ENCODE assay signal across 26 cellular contexts in the genomic region with DNA sequence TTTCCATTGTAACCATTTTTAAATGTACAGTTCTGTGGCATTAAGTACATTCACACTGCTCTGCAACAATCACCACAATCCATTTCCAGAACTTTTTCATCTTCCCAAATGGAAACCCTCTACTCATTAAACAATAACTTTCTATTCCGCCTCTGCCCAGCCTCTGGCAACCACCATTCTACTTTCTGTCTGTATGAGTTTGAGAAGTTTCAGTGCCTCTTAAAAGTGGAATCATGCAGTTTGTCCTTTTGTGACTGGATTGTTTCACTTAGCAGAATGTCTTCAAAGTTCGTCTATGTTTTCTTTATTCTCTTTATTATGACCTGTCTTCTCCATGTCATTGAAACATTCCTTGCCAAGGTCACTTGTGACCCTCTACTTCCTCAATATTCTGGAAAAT. TPM values are rescaled to one million over a fixed set of nuclear protein-coding genes. Genes with fewer than 3 reads are reported as not detected.
A peak's percentile ranks its signal among the peaks of the same experiment; 100 is the strongest.
DNase-seq lines count a peak whose midpoint lies in the region; ATAC-seq and TF ChIP-seq lines count a peak whose summit lies in the region.
"Had no signal": no experiment of that assay in that cellular context is flagged by ENCODE, and none has a peak within 500 bp of the region (broad histone marks: within the 10 kb centered on the region; RNA-seq: fewer than 3 reads in every experiment).

No MANE protein-coding gene starts in this region.

- H2AFZ ChIP-seq in OCI-LY7 (ENCODE audit: low read length), result peak overlapping the region; percentile 62; the same call in 1 of the 2 replicates

- H3K79me2 ChIP-seq in OCI-LY7 (ENCODE audit: insufficient read depth, low read depth, low read length), result no peaks in the 10 kb centered on the region

- H3K9me3 Mint-ChIP-seq in stimulated activated effector memory CD8-positive, alpha-beta T cell treated with anti-CD3 and anti-CD28 coated beads, Interleukin-12 subunit alpha, Interleukin-12 subunit beta, amount 100 ng/mL, for 72 hours, result no peaks in the 10 kb centered on the region
- H3K9me3 Mint-ChIP-seq: CD14-positive monocyte, IgD-negative memory B cell had no signal

- peak; percentile 36 for ATAC-seq in stimulated activated effector memory CD8-positive, alpha-beta T cell treated with anti-CD3 and anti-CD28 coated beads, Interleukin-12 subunit alpha, Interleukin-12 subunit beta, amount 100 ng/mL, for 72 hours
- ATAC-seq in GM21390 (IDR thresholded peaks at IDR 0.05; ENCODE audit: unreplicated experiment), result no peak

- CTCF ChIA-PET in OCI-LY7 (lab: Charles Lee; ENCODE audit: unreplicated experiment), result no interaction called here

- no peaks in the 10 kb centered on the region for H3K4me1 Mint-ChIP-seq in stimulated activated effector memory CD8-positive, alpha-beta T cell treated with anti-CD3 and anti-CD28 coated beads, Interleukin-12 subunit alpha, Interleukin-12 subunit beta, amount 100 ng/mL, for 72 hours

- H3K4me2 ChIP-seq in OCI-LY7 (ENCODE audit: low read length), result no peak overlapping the region

- H3K27ac Mint-ChIP-seq in stimulated activated effector memory CD8-positive, alpha-beta T cell treated with anti-CD3 and anti-CD28 coated beads, Interleukin-12 subunit alpha, Interleukin-12 subunit beta, amount 100 ng/mL, for 72 hours, result no peak overlapping the region
- H3K27ac Mint-ChIP-seq: CD14-positive monocyte, IgD-negative memory B cell had no signal

- BruUV-seq in OCI-LY7 (replicated peaks; lab: Mats Ljungman, UMichigan), result no TSS peak

- no peaks in the 10 kb centered on the region for H3K9me3 ChIP-seq in OCI-LY7 (ENCODE audit: low read length)
- H3K9me3 ChIP-seq: BE2C, Peyer's patch had no signal

- peaks cover 31% of the 10 kb centered on the region for H3K4me1 ChIP-seq in OCI-LY7 (ENCODE audit: insufficient read depth, low read length, poor library complexity, severe bottlenecking)
- H3K4me1 ChIP-seq: BE2C, Peyer's patch had no signal

- no peaks in the 10 kb centered on the region for H4K20me1 ChIP-seq in OCI-LY7 (ENCODE audit: insufficient read depth, low read length)

- no peak overlapping the region for H3K4me3 Mint-ChIP-seq in stimulated activated effector memory CD8-positive, alpha-beta T cell treated with anti-CD3 and anti-CD28 coated beads, Interleukin-12 subunit alpha, Interleukin-12 subunit beta, amount 100 ng/mL, for 72 hours
- H3K4me3 Mint-ChIP-seq: CD14-positive monocyte, IgD-negative memory B cell had no signal

- no peak for TF ChIP-seq CTCF in OCI-LY7 (conservative IDR thresholded peaks at IDR 0.05; ENCODE audit: low read length)

- no peaks in the 10 kb centered on the region for H3K36me3 ChIP-seq in OCI-LY7 (ENCODE audit: insufficient read depth, low read length)
- H3K36me3 ChIP-seq: BE2C, Peyer's patch had no signal

- POLR2A ChIA-PET in OCI-LY7 (lab: Charles Lee), result interaction anchor here (1.1 kb wide), 2 partner anchors 14 to 49 kb away, joined by 3 to 4 read pairs; no protein-coding TSS in a partner anchor

- intact Hi-C loops in OCI-LY7 (cut with micrococcal nuclease; ENCODE audit: unreplicated experiment), result no loop called here

- DNase-seq in activated CD4-positive, alpha-beta T cell treated with anti-CD3 and anti-CD28 coated beads for 48 hours, result peak; percentile 25
- no peak for DNase-seq in activated CD4-positive, alpha-beta T cell treated with anti-CD3 and anti-CD28 coated beads for 1 hour
- peak; percentile 20 for DNase-seq in stimulated activated CD4-positive, alpha-beta T cell treated with anti-CD3 and anti-CD28 coated beads, Interleukin-15, amount 100 ng/mL, for 24 hours
- DNase-seq in stimulated activated CD4-positive, alpha-beta T cell treated with anti-CD3 and anti-CD28 coated beads, Interleukin-4, amount 100 ng/mL, for 24 hours, result no peak
- DNase-seq in OCI-LY7 (ENCODE audit: low spot score) (no peak), UCSD-AML1 (lab: John Stamatoyannopoulos, UW; ENCODE audit: unreplicated experiment) (no peak)
- DNase-seq in stimulated activated effector memory CD8-positive, alpha-beta T cell treated with anti-CD3 and anti-CD28 coated beads, Interleukin-12 subunit alpha, Interleukin-12 subunit beta, amount 100 ng/mL, for 72 hours (ENCODE audit: low spot score in 2 of 2), result no peak
- DNase-seq: 8988T, ACHN, BE2C, Calu3, DMS79 treated with DMSO at 0.1 percent for 48 hours, GOT3, NCI-H1092, NCI-H1417 treated with DMSO at 0.1 percent for 48 hours, NCI-H1694 treated with DMSO at 0.1 percent for 48 hours, NCI-H2081, NCI-H2227 treated with DMSO at 0.1 percent for 48 hours, NCI-H526 treated with DMSO at 0.1 percent for 48 hours, OCI-M1, Peyer's patch, SIG-M5 had no signal

- no peak overlapping the region for H3K4me3 ChIP-seq in OCI-LY7 (ENCODE audit: low read depth, low read length, poor library complexity, severe bottlenecking)
- H3K4me3 ChIP-seq: Peyer's patch, SK-N-MC had no signal

- H3K36me3 Mint-ChIP-seq in stimulated activated effector memory CD8-positive, alpha-beta T cell treated with anti-CD3 and anti-CD28 coated beads, Interleukin-12 subunit alpha, Interleukin-12 subunit beta, amount 100 ng/mL, for 72 hours, result no peaks in the 10 kb centered on the region
- H3K36me3 Mint-ChIP-seq: CD14-positive monocyte, IgD-negative memory B cell had no signal

- no peak overlapping the region for H3K27ac ChIP-seq in OCI-LY7 (ENCODE audit: low read depth, low read length, poor library complexity, severe bottlenecking)
- H3K27ac ChIP-seq: Peyer's patch, SK-N-MC had no signal

- no peaks in the 10 kb centered on the region for H3K9me2 ChIP-seq in OCI-LY7 (ENCODE audit: insufficient read depth, low read length)

RNA-seq across cellular contexts. Expression of a gene that starts 22.0 kb away (rescaled TPM):
- total RNA-seq in OCI-LY7 (2014; rRNA removed; shearing (Covaris generic)), result 108 and 110 TPM in 2 replicates
- total RNA-seq in OCI-LY7 (2022), result 174 and 211 TPM in 2 replicates

Comparison
In these comparisons a context has a peak if more than half of its experiments do, and no peak if none do; other contexts are left out.
1. DNase-seq: peak in activated CD4-positive, alpha-beta T cell treated with anti-CD3 and anti-CD28 coated beads for 48 hours (single experiment) and stimulated activated CD4-positive, alpha-beta T cell treated with anti-CD3 and anti-CD28 coated beads, Interleukin-15, amount 100 ng/mL, for 24 hours (single experiment); none in activated CD4-positive, alpha-beta T cell treated with anti-CD3 and anti-CD28 coated beads for 1 hour (single experiment), stimulated activated CD4-positive, alpha-beta T cell treated with anti-CD3 and anti-CD28 coated beads, Interleukin-4, amount 100 ng/mL, for 24 hours (single experiment), OCI-LY7 (single experiment), stimulated activated effector memory CD8-positive, alpha-beta T cell treated with anti-CD3 and anti-CD28 coated beads, Interleukin-12 subunit alpha, Interleukin-12 subunit beta, amount 100 ng/mL, for 72 hours (0 of 2) and UCSD-AML1 (single experiment).